Comparison of ENCODE assay signal across 8 cellular contexts in genomic region chr10:103192451-103193106, GRCh38. TPM values are rescaled to one million over a fixed set of nuclear protein-coding genes. Genes with fewer than 3 reads are reported as not detected.
DNase-seq lines count a peak whose midpoint lies in the region; ATAC-seq and TF ChIP-seq lines count a peak whose summit lies in the region.

No MANE protein-coding gene starts in this region.

- peak overlapping the region; percentile 99 for H3K4me3 Mint-ChIP-seq in progenitor cell of endocrine pancreas (ENCODE audit: low read depth)

- H3K36me3 ChIP-seq in left ventricle myocardium inferior (no peaks in the 10 kb centered on the region), urinary bladder (ENCODE audit: insufficient read depth) (no peaks in the 10 kb centered on the region)

- no peaks in the 10 kb centered on the region for H3K27me3 Mint-ChIP-seq in progenitor cell of endocrine pancreas

- no peaks in the 10 kb centered on the region for H3K9me3 ChIP-seq in left ventricle myocardium inferior (replicated peaks)

- peak overlapping the region; percentile 99 for H3K27ac Mint-ChIP-seq in progenitor cell of endocrine pancreas

- peak overlapping the region; percentile 99 for H3K27ac ChIP-seq in left ventricle myocardium inferior (replicated peaks)
- H3K27ac ChIP-seq in urinary bladder (ENCODE audit: low read depth) = peak overlapping the region; percentile 97

- WGBS in urinary bladder = under 1% methylated on average over 62 of the region's 62 CpGs

- H3K36me3 Mint-ChIP-seq in progenitor cell of endocrine pancreas (ENCODE audit: insufficient read depth) = peaks cover 4% of the 10 kb centered on the region

- peak; percentile 65 for ATAC-seq in GM21825 (IDR thresholded peaks at IDR 0.05; ENCODE audit: unreplicated experiment)

- TF ChIP-seq CTCF in LNCaP clone FGC (IDR thresholded peaks at IDR 0.05; ENCODE audit: control insufficient read depth, extremely low read depth, insufficient read depth) = no peak
- TF ChIP-seq CTCF in left ventricle myocardium inferior (IDR thresholded peaks at IDR 0.05; ENCODE audit: borderline replicate concordance) = no peak
- no peak for TF ChIP-seq CTCF in progenitor cell of endocrine pancreas (IDR thresholded peaks at IDR 0.05; ENCODE audit: unreplicated experiment)

- intact Hi-C loops in left ventricle myocardium inferior (cut with micrococcal nuclease) = no loop called here

- H3K4me1 ChIP-seq in left ventricle myocardium inferior (peaks cover 86% of the 10 kb centered on the region), urinary bladder (ENCODE audit: insufficient read depth) (no peaks in the 10 kb centered on the region)

- DNase-seq in GDM1 (lab: John Stamatoyannopoulos, UW) (peak; percentile 77), LNCaP clone FGC (ENCODE audit: low read depth) (no peak), SW480 (ENCODE audit: low spot score) (peak; percentile 67), amniotic stem cell (lab: John Stamatoyannopoulos, UW) (peak; percentile 45), left ventricle myocardium inferior (peak; percentile 83), progenitor cell of endocrine pancreas (ENCODE audit: low spot score, unreplicated experiment) (peak; percentile 45)

- H3K27me3 ChIP-seq in left ventricle myocardium inferior (ENCODE audit: low read depth) = no peaks in the 10 kb centered on the region

- H3K9me3 Mint-ChIP-seq in progenitor cell of endocrine pancreas (ENCODE audit: low read depth) = no peaks in the 10 kb centered on the region

- H3K4me3 ChIP-seq in LNCaP clone FGC (ENCODE audit: low read depth, low read length) (peak overlapping the region; percentile 91), left ventricle myocardium inferior (peak overlapping the region; percentile 94), urinary bladder (ENCODE audit: low read depth, low read length) (peak overlapping the region; percentile 89)

- H3K4me1 Mint-ChIP-seq in progenitor cell of endocrine pancreas (ENCODE audit: low read depth) = peaks cover 34% of the 10 kb centered on the region

RNA-seq across cellular contexts. Expression of gene NT5C2, which starts 0.5 kb away (rescaled TPM):
- total RNA-seq in left ventricle myocardium inferior = 55.0 TPM
- 131 and 135 TPM in 2 replicates for total RNA-seq in progenitor cell of endocrine pancreas
- total RNA-seq in urinary bladder = 162 TPM
- polyA plus RNA-seq in urinary bladder = 51.5 TPM

RNA-seq across cellular contexts. Expression of gene RPEL1, which starts 53.1 kb away (rescaled TPM):
- total RNA-seq in left ventricle myocardium inferior (not detected), progenitor cell of endocrine pancreas (not detected in 2 replicates), urinary bladder (not detected)
- polyA plus RNA-seq in urinary bladder = 0.08 TPM
